In the genomic region with DNA sequence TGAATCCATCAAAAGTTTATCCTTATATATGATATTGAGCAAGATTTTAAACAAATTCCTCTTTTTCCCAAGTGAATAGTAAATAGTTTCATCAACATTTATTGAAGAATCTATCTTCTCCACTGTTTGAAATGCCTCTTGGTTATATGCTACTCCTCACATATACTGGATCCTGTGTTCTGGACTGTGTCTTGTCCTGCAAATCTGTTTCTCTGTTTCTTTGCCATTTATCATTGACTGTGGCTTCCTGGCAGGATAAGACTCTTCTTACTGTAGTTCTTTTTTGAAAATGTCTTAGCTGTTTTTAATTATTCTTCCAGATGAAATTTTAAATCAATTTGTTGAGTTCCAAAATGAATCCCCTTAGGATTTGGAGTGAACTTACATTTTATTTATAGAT, we compare ENCODE assay signal across 23 cellular contexts.
"Had no signal": no experiment of that assay in that cellular context is flagged by ENCODE, and none has a peak within 500 bp of the region (broad histone marks: within the 10 kb centered on the region; RNA-seq: fewer than 3 reads in every experiment).

No MANE protein-coding gene starts in this region.

- H3K36me3 ChIP-seq: SJSA1 had no signal

- DNase-seq: Kasumi-1, MM.1S, NCI-H1092 treated with DMSO at 0.1 percent for 48 hours, NCI-H1436, NCI-H187, NCI-H2029, NCI-H2081 treated with DMSO at 0.1 percent for 48 hours, NCI-H2171, NCI-H226, NCI-H446, NCI-H510A, NCI-H524 treated with DMSO at 0.1 percent for 48 hours, NCI-H69, NCI-H774, Right ventricle myocardium superior, RPMI8226, SIG-M5 had no signal

- H3K27ac Mint-ChIP-seq: IgD-negative memory B cell had no signal

- H3K27ac ChIP-seq: HL-60, KMS-11, SJSA1, SK-N-MC had no signal

- H3K4me3 ChIP-seq: K562, SJSA1, SK-N-MC had no signal

- H3K9me3 ChIP-seq: SJSA1 had no signal

- H3K9ac ChIP-seq: KMS-11 had no signal

- H3K4me3 Mint-ChIP-seq: IgD-negative memory B cell had no signal

- H3K27me3 ChIP-seq: SJSA1 had no signal

- H3K9me3 Mint-ChIP-seq: IgD-negative memory B cell had no signal

- H3K4me1 ChIP-seq: SJSA1 had no signal

- H3K36me3 Mint-ChIP-seq: IgD-negative memory B cell had no signal

- H3K4me2 ChIP-seq: KMS-11 had no signal

- H3K27me3 Mint-ChIP-seq: IgD-negative memory B cell had no signal
